ENCODE assay signal across 1 cellular context in genomic region chr7:159006610-159007130, GRCh38.
TF ChIP-seq lines count a peak whose summit lies in the region.

No MANE protein-coding gene starts in this region.

TF ChIP-seq in K562, 482 proteins besides CTCF, POLR2A, EP300 and RAD21 (continued from another document and continues in another):
- no peak for TF ChIP-seq GMEB1 (CRISPR knock-in tag; IDR thresholded peaks at IDR 0.05)
- TF ChIP-seq E2F6 (IDR thresholded peaks at IDR 0.05; ENCODE audit: borderline replicate concordance in 1 of 2, extremely low read depth in 1 of 2, insufficient read depth in 1 of 2, insufficient read length in 1 of 2, low read depth in 1 of 2, low read length in 1 of 2, poor library complexity in 1 of 2, severe bottlenecking in 1 of 2), result peak; percentile 70 to 85
- no peak for TF ChIP-seq HLTF (IDR thresholded peaks at IDR 0.05)
- no peak for TF ChIP-seq NR2F6 (CRISPR knock-in tag; IDR thresholded peaks at IDR 0.05)
- no peak for TF ChIP-seq ZBTB43 (CRISPR knock-in tag; IDR thresholded peaks at IDR 0.05)
- TF ChIP-seq FOXP4 (CRISPR knock-in tag; IDR thresholded peaks at IDR 0.05; ENCODE audit: borderline replicate concordance), result 0 out of 2 replicates have a peak, but pooled peaks have one; percentile 42
- no peak for TF ChIP-seq ZNF184 (CRISPR knock-in tag; IDR thresholded peaks at IDR 0.05)
- no peak for TF ChIP-seq TCF7 (IDR thresholded peaks at IDR 0.05; ENCODE audit: borderline replicate concordance)
- no peak for TF ChIP-seq E2F4 (CRISPR knock-in tag; IDR thresholded peaks at IDR 0.05; ENCODE audit: low read depth)
- TF ChIP-seq SMAD2 (IDR thresholded peaks at IDR 0.05; ENCODE audit: low read depth, low read length), result no peak
- TF ChIP-seq SUPT5H (IDR thresholded peaks at IDR 0.05), result 0 out of 2 replicates have a peak, but pooled peaks have one; percentile 32
- no peak for TF ChIP-seq HIVEP1 (CRISPR knock-in tag; IDR thresholded peaks at IDR 0.05)
- no peak for TF ChIP-seq ZNF146 (CRISPR knock-in tag; IDR thresholded peaks at IDR 0.05; ENCODE audit: unreplicated experiment)
- no peak for TF ChIP-seq ZNF224 (CRISPR knock-in tag; IDR thresholded peaks at IDR 0.05)
- TF ChIP-seq E2F8 (IDR thresholded peaks at IDR 0.05; ENCODE audit: low read depth, partially characterized antibody), result peak; percentile 73
- peak; percentile 90; the same call in 1 of the 2 replicates for TF ChIP-seq GATAD2A (IDR thresholded peaks at IDR 0.05)
- no peak for TF ChIP-seq ATF6 (CRISPR knock-in tag; IDR thresholded peaks at IDR 0.05)
- no peak for TF ChIP-seq TSC22D4 (tag; IDR thresholded peaks at IDR 0.05)
- no peak for TF ChIP-seq SAFB (IDR thresholded peaks at IDR 0.05; ENCODE audit: borderline replicate concordance, low read depth, low read length)
- TF ChIP-seq SP1 (CRISPR knock-in tag; IDR thresholded peaks at IDR 0.05), result no peak
- TF ChIP-seq MYC (IDR thresholded peaks at IDR 0.05; ENCODE audit: low read depth, low read length), result peak; percentile 95
- peak; percentile 78 for TF ChIP-seq MYC (CRISPR knock-in tag; IDR thresholded peaks at IDR 0.05; ENCODE audit: borderline replicate concordance, low read depth)
- TF ChIP-seq PTTG1 (tag; IDR thresholded peaks at IDR 0.05; ENCODE audit: low read depth), result no peak
- TF ChIP-seq CCAR2 (IDR thresholded peaks at IDR 0.05; ENCODE audit: low read depth, low read length), result no peak
- TF ChIP-seq MCM5 (IDR thresholded peaks at IDR 0.05; ENCODE audit: low read depth), result no peak
- no peak for TF ChIP-seq PHB (CRISPR knock-in tag; IDR thresholded peaks at IDR 0.05)
- TF ChIP-seq SLC30A9 (CRISPR knock-in tag; IDR thresholded peaks at IDR 0.05), result no peak
- TF ChIP-seq CEBPZ (IDR thresholded peaks at IDR 0.05; ENCODE audit: borderline replicate concordance, low read depth, low read length), result no peak
- TF ChIP-seq CBX2 (IDR thresholded peaks at IDR 0.05; ENCODE audit: insufficient read depth, low read length, poor library complexity, severe bottlenecking), result no peak
- no peak for TF ChIP-seq ILK (tag; IDR thresholded peaks at IDR 0.05; ENCODE audit: borderline replicate concordance, low read depth)
- TF ChIP-seq TAF9B (IDR thresholded peaks at IDR 0.05; ENCODE audit: partially characterized antibody), result no peak
- TF ChIP-seq BRF1 (IDR thresholded peaks at IDR 0.05; ENCODE audit: borderline replicate concordance, extremely low read depth, insufficient read length), result no peak
- no peak for TF ChIP-seq BDP1 (IDR thresholded peaks at IDR 0.05; ENCODE audit: insufficient read depth, insufficient read length)
- TF ChIP-seq HNRNPUL1 (IDR thresholded peaks at IDR 0.05; ENCODE audit: low read length), result no peak
- TF ChIP-seq NCOA4 (IDR thresholded peaks at IDR 0.05; ENCODE audit: partially characterized antibody), result no peak
- TF ChIP-seq CBX5 (IDR thresholded peaks at IDR 0.05; ENCODE audit: borderline replicate concordance, low read depth), result no peak
- no peak for TF ChIP-seq ELK3 (CRISPR knock-in tag; IDR thresholded peaks at IDR 0.05)
- TF ChIP-seq CHD2 (IDR thresholded peaks at IDR 0.05; ENCODE audit: low read depth, low read length), result no peak
- peak; percentile 90 to 93 for TF ChIP-seq MNT (conservative IDR thresholded peaks at IDR 0.05)
- no peak for TF ChIP-seq HEY1 (CRISPR knock-in tag; IDR thresholded peaks at IDR 0.05; ENCODE audit: borderline replicate concordance)
- no peak for TF ChIP-seq MTF1 (CRISPR knock-in tag; IDR thresholded peaks at IDR 0.05; ENCODE audit: borderline replicate concordance)
- TF ChIP-seq ZNF408 (CRISPR knock-in tag; IDR thresholded peaks at IDR 0.05; ENCODE audit: low read depth), result no peak
- TF ChIP-seq FOSL1 (tag; conservative IDR thresholded peaks at IDR 0.05), result peak; percentile 90
- no peak for TF ChIP-seq FUS (optimal IDR thresholded peaks at IDR 0.05; ENCODE audit: low read depth, low read length)
